ENCODE assay signal across 1 cellular context in genomic region chr19:17079710-17080440, GRCh38.
TF ChIP-seq lines count a peak whose summit lies in the region.

No MANE protein-coding gene starts in this region.

TF ChIP-seq in HEK293, 187 proteins besides CTCF, POLR2A, EP300 and RAD21 (continued from another document):
- TF ChIP-seq, protein P1, sequence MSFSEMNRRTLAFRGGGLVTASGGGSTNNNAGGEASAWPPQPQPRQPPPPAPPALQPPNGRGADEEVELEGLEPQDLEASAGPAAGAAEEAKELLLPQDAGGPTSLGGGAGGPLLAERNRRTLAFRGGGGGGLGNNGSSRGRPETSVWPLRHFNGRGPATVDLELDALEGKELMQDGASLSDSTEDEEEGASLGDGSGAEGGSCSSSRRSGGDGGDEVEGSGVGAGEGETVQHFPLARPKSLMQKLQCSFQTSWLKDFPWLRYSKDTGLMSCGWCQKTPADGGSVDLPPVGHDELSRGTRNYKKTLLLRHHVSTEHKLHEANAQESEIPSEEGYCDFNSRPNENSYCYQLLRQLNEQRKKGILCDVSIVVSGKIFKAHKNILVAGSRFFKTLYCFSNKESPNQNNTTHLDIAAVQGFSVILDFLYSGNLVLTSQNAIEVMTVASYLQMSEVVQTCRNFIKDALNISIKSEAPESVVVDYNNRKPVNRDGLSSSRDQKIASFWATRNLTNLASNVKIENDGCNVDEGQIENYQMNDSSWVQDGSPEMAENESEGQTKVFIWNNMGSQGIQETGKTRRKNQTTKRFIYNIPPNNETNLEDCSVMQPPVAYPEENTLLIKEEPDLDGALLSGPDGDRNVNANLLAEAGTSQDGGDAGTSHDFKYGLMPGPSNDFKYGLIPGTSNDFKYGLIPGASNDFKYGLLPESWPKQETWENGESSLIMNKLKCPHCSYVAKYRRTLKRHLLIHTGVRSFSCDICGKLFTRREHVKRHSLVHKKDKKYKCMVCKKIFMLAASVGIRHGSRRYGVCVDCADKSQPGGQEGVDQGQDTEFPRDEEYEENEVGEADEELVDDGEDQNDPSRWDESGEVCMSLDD (tag by site-specific recombination; IDR thresholded peaks at IDR 0.05), result no peak
